In the genomic region with DNA sequence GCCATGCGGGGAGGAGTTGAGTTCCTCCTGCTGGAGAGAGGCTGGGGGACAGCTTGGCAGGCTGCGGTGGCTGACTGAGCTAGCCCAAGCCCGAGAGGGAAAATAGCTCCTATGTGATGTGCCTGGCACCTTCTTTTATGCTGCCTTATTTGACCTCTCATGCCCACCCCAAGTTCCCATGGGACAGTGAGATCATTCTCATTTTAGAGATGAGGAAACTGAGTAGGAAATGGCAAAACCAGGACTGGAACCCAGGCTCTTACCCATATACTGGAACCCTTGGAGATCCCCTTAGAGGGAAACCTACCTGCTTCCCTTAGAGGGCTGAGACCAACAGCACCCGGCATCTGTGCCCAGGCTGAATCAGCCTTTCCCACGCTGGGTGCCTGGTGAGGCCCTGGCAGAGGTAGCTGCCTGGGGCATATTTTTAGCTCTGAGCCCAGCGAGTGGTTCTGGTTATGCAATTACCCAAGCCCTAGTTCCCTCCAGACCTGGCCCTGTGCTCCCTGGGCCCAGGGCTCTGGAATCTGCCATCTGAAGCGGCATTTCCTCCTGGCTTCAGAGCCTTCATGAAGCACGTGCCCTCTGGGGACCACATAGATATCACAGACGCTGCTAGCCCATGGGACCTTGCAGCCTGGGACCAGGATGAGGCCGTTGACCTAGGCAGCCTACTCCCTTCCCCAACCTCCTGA, we compare ENCODE assay signal across 15 cellular contexts. TPM values are rescaled to one million over a fixed set of nuclear protein-coding genes. Genes with fewer than 3 reads are reported as not detected.
A peak's percentile ranks its signal among the peaks of the same experiment; 100 is the strongest.
DNase-seq lines count a peak whose midpoint lies in the region; ATAC-seq, FAIRE-seq and TF ChIP-seq lines count a peak whose summit lies in the region.
"Had no signal": no experiment of that assay in that cellular context is flagged by ENCODE, and none has a peak within 500 bp of the region (broad histone marks: within the 10 kb centered on the region; RNA-seq: fewer than 3 reads in every experiment).

No MANE protein-coding gene starts in this region.

- H3K36me3 ChIP-seq in mammary epithelial cell (ENCODE audit: insufficient read depth, low read length) (no peaks in the 10 kb centered on the region), heart right ventricle (no peaks in the 10 kb centered on the region), aorta (ENCODE audit: control insufficient read depth in 1 of 2, insufficient read depth in 2 of 2, low read length in 1 of 2) (no peaks in the 10 kb centered on the region), mesendoderm (ENCODE audit: control insufficient read depth, insufficient read depth, low read length) (peaks cover 2% of the 10 kb centered on the region)

- CTCF ChIA-PET in MCF 10A (lab: Yijun Ruan, JAX) (interaction anchor here (0.8 to 0.9 kb wide), 2 partner anchors 13 to 111 kb away, joined by 3 read pairs; no protein-coding TSS in a partner anchor), mammary epithelial cell (lab: Charles Lee; ENCODE audit: low non-redundant PET) (no interaction called here)

- no peak overlapping the region for H2BK120ac ChIP-seq in mesendoderm (ENCODE audit: low read depth, low read length)

- no peaks in the 10 kb centered on the region for H3K36me3 Mint-ChIP-seq in MCF 10A (ENCODE audit: insufficient read depth, unreplicated experiment)
- H3K36me3 Mint-ChIP-seq: memory B cell had no signal

- WGBS in mammary epithelial cell (ENCODE audit: low coverage, missing lambda C conversion rate): 94% methylated on average over 8 of the region's 10 CpGs
- WGBS in heart right ventricle, 2 donors: 41 to 54% methylated on average over 10 of the region's 10 CpGs
- WGBS in aorta, 2 donors: 6 to 8% methylated on average over 10 of the region's 10 CpGs
- WGBS in mesendoderm (ENCODE audit: extremely low coverage, insufficient coverage, low lambda C conversion rate): no CpG with 5 or more reads among the region's 10 CpGs

- H3K9me3 ChIP-seq in mammary epithelial cell (replicated peaks; ENCODE audit: insufficient read depth, low read length) (no peaks in the 10 kb centered on the region), heart right ventricle (no peaks in the 10 kb centered on the region), aorta (ENCODE audit: control insufficient read depth, low read length) (no peaks in the 10 kb centered on the region)
- H3K9me3 ChIP-seq: A549 had no signal

- H2AK5ac ChIP-seq in mesendoderm (ENCODE audit: low read length): no peak overlapping the region

- H3K4me2 ChIP-seq in mammary epithelial cell (ENCODE audit: insufficient read depth, low read depth, low read length): no peak overlapping the region
- H3K4me2 ChIP-seq in mesendoderm (ENCODE audit: low read length): no peak overlapping the region
- H3K4me2 ChIP-seq: A549 had no signal

- H4K8ac ChIP-seq in mesendoderm (ENCODE audit: low read depth, low read length): no peak overlapping the region

- TF ChIP-seq CTCF in MCF 10A (IDR thresholded peaks at IDR 0.05; ENCODE audit: unreplicated experiment) (no peak), mammary epithelial cell (conservative IDR thresholded peaks at IDR 0.05 in 1 of 2, IDR thresholded peaks at IDR 0.05 in 1 of 2; ENCODE audit: extremely low read depth in 1 of 2, insufficient read depth in 1 of 2, low read depth in 1 of 2, low read length in 2 of 2) (no peak), heart right ventricle (IDR thresholded peaks at IDR 0.05) (no peak)

- no peaks in the 10 kb centered on the region for H4K20me1 ChIP-seq in mammary epithelial cell (ENCODE audit: insufficient read depth, low read length)

- H4K5ac ChIP-seq in mesendoderm (ENCODE audit: low read length): no peak overlapping the region

- intact Hi-C loops in MCF 10A (cut with micrococcal nuclease): no loop called here
- intact Hi-C loops in mammary epithelial cell (cut with micrococcal nuclease): no loop called here
- intact Hi-C loops in heart right ventricle (cut with DNase I): loop anchor here in 2 of 10 donors (2.0 to 5.0 kb wide), 2 partner anchors 28 to 33 kb away; no protein-coding TSS in a partner anchor
- intact Hi-C loops in posterior cingulate gyrus (cut with DNase I): no loop called here
- intact Hi-C loops in aorta (cut with DNase I): loop anchor here in 1 of 2 donors (5.0 kb wide), 1 partner anchor 33 kb away; no protein-coding TSS in a partner anchor

- no peaks in the 10 kb centered on the region for H3K9me3 Mint-ChIP-seq in MCF 10A (ENCODE audit: unreplicated experiment)
- H3K9me3 Mint-ChIP-seq: memory B cell had no signal

- peak; percentile 37 for DNase-seq in MCF 10A (ENCODE audit: unreplicated experiment)
- DNase-seq in mammary epithelial cell: no peak
- DNase-seq in heart right ventricle: peak; percentile 56 to 66
- peak in 6 of 10 donors; percentile 36 to 91 (median 69) for DNase-seq in posterior cingulate gyrus
- peak; percentile 82 to 88 for DNase-seq in aorta
- no peak for DNase-seq in medulla oblongata (ENCODE audit: extremely low spot score)
- DNase-seq in mesendoderm: no peak
- DNase-seq in frontal cortex (ENCODE audit: low spot score in 2 of 2): no peak
- DNase-seq: activated gamma-delta T cell, KG1, NCI-H510A treated with DMSO at 0.1 percent for 48 hours, PC-3 had no signal

- H3K27me3 Mint-ChIP-seq in MCF 10A (ENCODE audit: insufficient read depth, unreplicated experiment): peaks cover 12% of the 10 kb centered on the region

- no peak overlapping the region for H2BK15ac ChIP-seq in mesendoderm (replicated peaks; ENCODE audit: low read depth)

- H3K56ac ChIP-seq in mesendoderm (ENCODE audit: low read length): no peak overlapping the region

- ATAC-seq in heart right ventricle (peak; percentile 43 to 90 (median 76)), aorta (ENCODE audit: low FRiP score) (peak; percentile 78)

- peaks cover 10% of the 10 kb centered on the region for H3K4me1 Mint-ChIP-seq in MCF 10A (ENCODE audit: insufficient read depth, unreplicated experiment)
- H3K4me1 Mint-ChIP-seq: memory B cell had no signal

- H3K9ac ChIP-seq in mammary epithelial cell (ENCODE audit: insufficient read depth, low read length) (no peak overlapping the region), mesendoderm (ENCODE audit: low read length) (no peak overlapping the region)

- no peak overlapping the region for H3K4me3 Mint-ChIP-seq in MCF 10A (ENCODE audit: unreplicated experiment)
- H3K4me3 Mint-ChIP-seq: memory B cell had no signal

- FAIRE-seq in frontal cortex (lab: Jason Lieb, UNC): no peak
- FAIRE-seq: A549, G401.6 had no signal

- H3K4me3 ChIP-seq in mammary epithelial cell (replicated peaks in 1 of 3; ENCODE audit: insufficient read depth in 1 of 3, low read depth in 2 of 3, low read length in 3 of 3): no peak overlapping the region
- H3K4me3 ChIP-seq in heart right ventricle: no peak overlapping the region
- H3K4me3 ChIP-seq in aorta (ENCODE audit: low read length in 2 of 2): no peak overlapping the region
- H3K4me3 ChIP-seq in mesendoderm (ENCODE audit: low read length): no peak overlapping the region
- H3K4me3 ChIP-seq: A549 had no signal

- POLR2A ChIA-PET in MCF 10A (lab: Yijun Ruan, JAX): no interaction called here

- H2BK5ac ChIP-seq in mesendoderm (ENCODE audit: low read length): no peak overlapping the region

- H3K27me3 ChIP-seq in mammary epithelial cell (ENCODE audit: insufficient read depth, low read length): no peaks in the 10 kb centered on the region
- H3K27me3 ChIP-seq in heart right ventricle: no peaks in the 10 kb centered on the region
- no peaks in the 10 kb centered on the region for H3K27me3 ChIP-seq in aorta (ENCODE audit: control insufficient read depth in 1 of 2, insufficient read depth in 2 of 2, low read length in 1 of 2)
- no peaks in the 10 kb centered on the region for H3K27me3 ChIP-seq in mesendoderm (ENCODE audit: insufficient read depth, low read length, poor library complexity)

- H3K79me2 ChIP-seq in mammary epithelial cell (ENCODE audit: insufficient read depth, low read length) (no peaks in the 10 kb centered on the region), mesendoderm (ENCODE audit: control insufficient read depth, insufficient read depth, low read length) (no peaks in the 10 kb centered on the region)

- H3K27ac Mint-ChIP-seq in MCF 10A (ENCODE audit: low read depth, unreplicated experiment): no peak overlapping the region
- H3K27ac Mint-ChIP-seq: memory B cell had no signal

- H3K27ac ChIP-seq in mammary epithelial cell (ENCODE audit: insufficient read depth, low read depth, low read length) (no peak overlapping the region), heart right ventricle (peak overlapping the region in 8 of 10 donors; percentile 49 to 91 (median 78)), aorta (ENCODE audit: low read depth in 1 of 2, low read length in 2 of 2) (peak overlapping the region; percentile 47 to 89), mesendoderm (ENCODE audit: low read depth, low read length) (no peak overlapping the region)

- H3K4ac ChIP-seq in mesendoderm (ENCODE audit: low read depth, low read length): no peak overlapping the region

- BruUV-seq in MCF 10A (replicated peaks; lab: Mats Ljungman, UMichigan) (no TSS peak), mammary epithelial cell (replicated peaks; lab: Mats Ljungman, UMichigan) (no TSS peak)

- H3K23ac ChIP-seq in mesendoderm (ENCODE audit: low read length): no peak overlapping the region

- H3K79me1 ChIP-seq in mesendoderm (ENCODE audit: low read length): no peaks in the 10 kb centered on the region

- in situ Hi-C loops in mammary epithelial cell (cut with MboI; ENCODE audit: low sequenced_read_pairs in 2 of 2): no loop called here

- H3K4me1 ChIP-seq in mammary epithelial cell (ENCODE audit: insufficient read depth, low read length) (peaks cover 13% of the 10 kb centered on the region), heart right ventricle (peaks cover 26 to 98% (median 76%) of the 10 kb centered on the region in 9 donors), aorta (ENCODE audit: control insufficient read depth in 1 of 2, insufficient read depth in 2 of 2, low read length in 2 of 2) (peaks cover 7 to 12% of the 10 kb centered on the region in 2 donors), mesendoderm (ENCODE audit: control insufficient read depth, low read depth, low read length) (no peaks in the 10 kb centered on the region)

- dilution Hi-C loops in mammary epithelial cell (cut with HindIII; ENCODE audit: low sequenced_read_pairs): no loop called here

- H3K18ac ChIP-seq in mesendoderm (ENCODE audit: low read length): no peak overlapping the region

- no peak overlapping the region for H2AFZ ChIP-seq in mammary epithelial cell (ENCODE audit: low read depth, low read length)

RNA-seq across cellular contexts. Expression of a gene that starts 23.6 kb away (rescaled TPM):
- total RNA-seq in MCF 10A (2022) (1.3 and 2.9 TPM in 2 replicates), mammary epithelial cell (10 to 100 TPM in 1 of 2 donors, 1 to 10 TPM in 1; 8.7 to 30.0 TPM), heart right ventricle (10 to 100 TPM in 2 of 10 donors, 1 to 10 TPM in 8; 4.1 to 11.5 (median 5.1) TPM), aorta (10 to 100 TPM; 36.9 to 54.3 TPM), frontal cortex (0.41 TPM)
- polyA plus RNA-seq in mammary epithelial cell (6.1 TPM), heart right ventricle (10 to 100 TPM in 1 of 2 donors, 1 to 10 TPM in 1; 3.1 to 35.8 TPM), aorta (10 to 100 TPM in 1 of 2 donors, 1 to 10 TPM in 1; 1.9 to 59.4 TPM)
- polyA minus RNA-seq in mammary epithelial cell: 7.8 TPM
- polyA plus RNA-seq in mesendoderm (2013, experiment 1 of 2): 13.9 TPM
- polyA plus RNA-seq in mesendoderm (2013, experiment 2 of 2): 13.5 TPM

Comparison
In these comparisons a context has a peak if more than half of its experiments do, and no peak if none do; other contexts are left out.
1. DNase-seq: peak in MCF 10A (single experiment), heart right ventricle (2 of 2), posterior cingulate gyrus (6 of 10) and aorta (2 of 2); none in mammary epithelial cell (single experiment), medulla oblongata (single experiment), mesendoderm (single experiment) and frontal cortex (0 of 2).
2. H3K27ac ChIP-seq: peak in heart right ventricle (8 of 10) and aorta (2 of 2); none in mammary epithelial cell (single experiment) and mesendoderm (single experiment).